8 cellular contexts compared by ENCODE assay signal in the genomic region with DNA sequence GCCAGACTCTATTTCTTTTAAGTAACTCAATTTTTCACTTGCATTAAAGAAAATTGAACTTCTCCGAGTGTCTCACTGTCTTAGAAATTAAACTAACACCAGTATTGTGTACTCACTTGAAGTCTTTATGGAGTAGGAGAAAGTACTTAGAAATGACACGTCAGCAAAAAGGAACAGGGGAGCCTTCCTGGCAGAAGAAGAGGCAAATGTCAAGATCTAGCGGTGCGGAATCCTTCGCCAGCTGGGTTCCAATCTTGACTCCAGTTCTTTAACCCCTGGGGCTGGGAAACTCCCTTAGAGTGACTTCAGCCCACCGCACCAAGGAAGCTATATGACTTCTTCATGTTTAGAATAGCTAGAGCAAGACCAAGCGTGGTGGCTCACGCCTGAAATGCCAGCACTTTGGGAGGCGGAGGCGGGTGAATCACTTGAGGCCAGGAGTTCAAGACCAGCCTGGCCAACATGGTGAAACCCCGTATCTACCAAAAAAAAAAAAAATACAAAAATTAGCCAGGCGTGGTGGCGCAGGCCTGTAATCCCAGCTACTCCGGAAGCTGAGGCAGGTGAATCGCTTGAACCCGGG. TPM values are rescaled to one million over a fixed set of nuclear protein-coding genes. Genes with fewer than 3 reads are reported as not detected.
DNase-seq lines count a peak whose midpoint lies in the region; ATAC-seq lines count a peak whose summit lies in the region.

No MANE protein-coding gene starts in this region.

- in situ Hi-C loops in ACHN (cut with HindIII; ENCODE audit: low pct_ligation_motif_present, low pct_unique_long_range_greater_than_20kb, low sequenced_read_pairs), result no loop called here

- no peak overlapping the region for H2AFZ ChIP-seq in Karpas-422 (ENCODE audit: low read length)

- ATAC-seq in GM19023 (IDR thresholded peaks at IDR 0.05; ENCODE audit: unreplicated experiment), result no peak

- H3K4me3 ChIP-seq in Karpas-422 (ENCODE audit: low read length) (peak overlapping the region; percentile 80), iPS-18c (ENCODE audit: insufficient read depth, low read depth, low read length) (peak overlapping the region; percentile 95)

- peaks cover 29% of the 10 kb centered on the region for H3K36me3 ChIP-seq in Karpas-422 (ENCODE audit: insufficient read depth, low read length)

- H4K20me1 ChIP-seq in Karpas-422 (ENCODE audit: insufficient read depth, low read depth, low read length), result 0 out of 2 replicates have a peak, but pooled peaks cover 3% of the 10 kb centered on the region

- peak overlapping the region; percentile 95 for H3K4me2 ChIP-seq in Karpas-422 (ENCODE audit: low read depth, low read length, poor library complexity, severe bottlenecking)

- no peak overlapping the region for H3K27ac ChIP-seq in Karpas-422 (ENCODE audit: low read length)

- DNase-seq in ACHN (peak; percentile 12), Karpas-422 (peak; percentile 39), NK-92 (lab: John Stamatoyannopoulos, UW; ENCODE audit: unreplicated experiment) (no peak), occipital lobe (lab: John Stamatoyannopoulos, UW) (no peak)
- DNase-seq in activated naive CD4-positive, alpha-beta T cell treated with anti-CD3 and anti-CD28 coated beads, Interleukin-2, amount 50 U/mL, for 16 hours, result peak; percentile 21
- DNase-seq in stimulated activated CD4-positive, alpha-beta T cell treated with anti-CD3 and anti-CD28 coated beads, Interleukin-4, amount 100 ng/mL, for 24 hours, result peak; percentile 50

- peaks cover 19% of the 10 kb centered on the region; the same call in 1 of the 2 replicates for H3K79me2 ChIP-seq in Karpas-422 (ENCODE audit: low read length)

- H3K9me2 ChIP-seq in Karpas-422 (replicated peaks; ENCODE audit: insufficient read depth, low read length), result no peaks in the 10 kb centered on the region

- 0 out of 2 replicates have a peak, but pooled peaks cover 3% of the 10 kb centered on the region for H3K9me3 ChIP-seq in Karpas-422 (ENCODE audit: low read length)
- peaks cover 2% of the 10 kb centered on the region for H3K9me3 ChIP-seq in iPS-18c (ENCODE audit: control insufficient read depth, insufficient read depth, low read length)

- H3K27me3 ChIP-seq in Karpas-422 (ENCODE audit: low read length), result peaks cover 4% of the 10 kb centered on the region; the same call in 1 of the 2 replicates

- H3K4me1 ChIP-seq in Karpas-422 (ENCODE audit: low read length), result peaks cover 32% of the 10 kb centered on the region

- H3K9ac ChIP-seq in Karpas-422 (ENCODE audit: low read length), result peak overlapping the region; percentile 95

RNA-seq across cellular contexts. Expression of a gene that starts 34.4 kb away (rescaled TPM):
- total RNA-seq in Karpas-422 (2014; rRNA removed; shearing (Covaris generic); ENCODE audit: low replicate concordance), result 22.5 and 22.7 TPM in 2 replicates
- total RNA-seq in occipital lobe, result 16.1 TPM

RNA-seq across cellular contexts. Expression of a gene that starts 34.6 kb away (rescaled TPM):
- total RNA-seq in Karpas-422 (2014; rRNA removed; shearing (Covaris generic); ENCODE audit: low replicate concordance), result 0.52 and 0.69 TPM in 2 replicates
- total RNA-seq in occipital lobe, result 3.6 TPM

RNA-seq across cellular contexts. Expression of a gene that starts 45.1 kb away (rescaled TPM):
- not detected in 2 replicates for total RNA-seq in Karpas-422 (2014; rRNA removed; shearing (Covaris generic); ENCODE audit: low replicate concordance)
- total RNA-seq in occipital lobe, result not detected

Comparison
In these comparisons a context has a peak if more than half of its experiments do, and no peak if none do; other contexts are left out.
1. DNase-seq: peak in ACHN (single experiment), Karpas-422 (single experiment), activated naive CD4-positive, alpha-beta T cell treated with anti-CD3 and anti-CD28 coated beads, Interleukin-2, amount 50 U/mL, for 16 hours (single experiment) and stimulated activated CD4-positive, alpha-beta T cell treated with anti-CD3 and anti-CD28 coated beads, Interleukin-4, amount 100 ng/mL, for 24 hours (single experiment); none in NK-92 (single experiment) and occipital lobe (single experiment).